1 cellular context compared by ENCODE assay signal in genomic region chr7:136509466-136509865, GRCh38.
TF ChIP-seq lines count a peak whose summit lies in the region.

No MANE protein-coding gene starts in this region.

TF ChIP-seq in H1, 55 proteins besides CTCF, POLR2A, EP300 and RAD21:
- no peak for TF ChIP-seq SP4 (IDR thresholded peaks at IDR 0.05; ENCODE audit: low read length)
- TF ChIP-seq ZNF274 (IDR thresholded peaks at IDR 0.05; ENCODE audit: borderline replicate concordance, extremely low read depth, low read length): no peak
- TF ChIP-seq SP2 (IDR thresholded peaks at IDR 0.05; ENCODE audit: low read length): no peak
- TF ChIP-seq, protein P1, sequence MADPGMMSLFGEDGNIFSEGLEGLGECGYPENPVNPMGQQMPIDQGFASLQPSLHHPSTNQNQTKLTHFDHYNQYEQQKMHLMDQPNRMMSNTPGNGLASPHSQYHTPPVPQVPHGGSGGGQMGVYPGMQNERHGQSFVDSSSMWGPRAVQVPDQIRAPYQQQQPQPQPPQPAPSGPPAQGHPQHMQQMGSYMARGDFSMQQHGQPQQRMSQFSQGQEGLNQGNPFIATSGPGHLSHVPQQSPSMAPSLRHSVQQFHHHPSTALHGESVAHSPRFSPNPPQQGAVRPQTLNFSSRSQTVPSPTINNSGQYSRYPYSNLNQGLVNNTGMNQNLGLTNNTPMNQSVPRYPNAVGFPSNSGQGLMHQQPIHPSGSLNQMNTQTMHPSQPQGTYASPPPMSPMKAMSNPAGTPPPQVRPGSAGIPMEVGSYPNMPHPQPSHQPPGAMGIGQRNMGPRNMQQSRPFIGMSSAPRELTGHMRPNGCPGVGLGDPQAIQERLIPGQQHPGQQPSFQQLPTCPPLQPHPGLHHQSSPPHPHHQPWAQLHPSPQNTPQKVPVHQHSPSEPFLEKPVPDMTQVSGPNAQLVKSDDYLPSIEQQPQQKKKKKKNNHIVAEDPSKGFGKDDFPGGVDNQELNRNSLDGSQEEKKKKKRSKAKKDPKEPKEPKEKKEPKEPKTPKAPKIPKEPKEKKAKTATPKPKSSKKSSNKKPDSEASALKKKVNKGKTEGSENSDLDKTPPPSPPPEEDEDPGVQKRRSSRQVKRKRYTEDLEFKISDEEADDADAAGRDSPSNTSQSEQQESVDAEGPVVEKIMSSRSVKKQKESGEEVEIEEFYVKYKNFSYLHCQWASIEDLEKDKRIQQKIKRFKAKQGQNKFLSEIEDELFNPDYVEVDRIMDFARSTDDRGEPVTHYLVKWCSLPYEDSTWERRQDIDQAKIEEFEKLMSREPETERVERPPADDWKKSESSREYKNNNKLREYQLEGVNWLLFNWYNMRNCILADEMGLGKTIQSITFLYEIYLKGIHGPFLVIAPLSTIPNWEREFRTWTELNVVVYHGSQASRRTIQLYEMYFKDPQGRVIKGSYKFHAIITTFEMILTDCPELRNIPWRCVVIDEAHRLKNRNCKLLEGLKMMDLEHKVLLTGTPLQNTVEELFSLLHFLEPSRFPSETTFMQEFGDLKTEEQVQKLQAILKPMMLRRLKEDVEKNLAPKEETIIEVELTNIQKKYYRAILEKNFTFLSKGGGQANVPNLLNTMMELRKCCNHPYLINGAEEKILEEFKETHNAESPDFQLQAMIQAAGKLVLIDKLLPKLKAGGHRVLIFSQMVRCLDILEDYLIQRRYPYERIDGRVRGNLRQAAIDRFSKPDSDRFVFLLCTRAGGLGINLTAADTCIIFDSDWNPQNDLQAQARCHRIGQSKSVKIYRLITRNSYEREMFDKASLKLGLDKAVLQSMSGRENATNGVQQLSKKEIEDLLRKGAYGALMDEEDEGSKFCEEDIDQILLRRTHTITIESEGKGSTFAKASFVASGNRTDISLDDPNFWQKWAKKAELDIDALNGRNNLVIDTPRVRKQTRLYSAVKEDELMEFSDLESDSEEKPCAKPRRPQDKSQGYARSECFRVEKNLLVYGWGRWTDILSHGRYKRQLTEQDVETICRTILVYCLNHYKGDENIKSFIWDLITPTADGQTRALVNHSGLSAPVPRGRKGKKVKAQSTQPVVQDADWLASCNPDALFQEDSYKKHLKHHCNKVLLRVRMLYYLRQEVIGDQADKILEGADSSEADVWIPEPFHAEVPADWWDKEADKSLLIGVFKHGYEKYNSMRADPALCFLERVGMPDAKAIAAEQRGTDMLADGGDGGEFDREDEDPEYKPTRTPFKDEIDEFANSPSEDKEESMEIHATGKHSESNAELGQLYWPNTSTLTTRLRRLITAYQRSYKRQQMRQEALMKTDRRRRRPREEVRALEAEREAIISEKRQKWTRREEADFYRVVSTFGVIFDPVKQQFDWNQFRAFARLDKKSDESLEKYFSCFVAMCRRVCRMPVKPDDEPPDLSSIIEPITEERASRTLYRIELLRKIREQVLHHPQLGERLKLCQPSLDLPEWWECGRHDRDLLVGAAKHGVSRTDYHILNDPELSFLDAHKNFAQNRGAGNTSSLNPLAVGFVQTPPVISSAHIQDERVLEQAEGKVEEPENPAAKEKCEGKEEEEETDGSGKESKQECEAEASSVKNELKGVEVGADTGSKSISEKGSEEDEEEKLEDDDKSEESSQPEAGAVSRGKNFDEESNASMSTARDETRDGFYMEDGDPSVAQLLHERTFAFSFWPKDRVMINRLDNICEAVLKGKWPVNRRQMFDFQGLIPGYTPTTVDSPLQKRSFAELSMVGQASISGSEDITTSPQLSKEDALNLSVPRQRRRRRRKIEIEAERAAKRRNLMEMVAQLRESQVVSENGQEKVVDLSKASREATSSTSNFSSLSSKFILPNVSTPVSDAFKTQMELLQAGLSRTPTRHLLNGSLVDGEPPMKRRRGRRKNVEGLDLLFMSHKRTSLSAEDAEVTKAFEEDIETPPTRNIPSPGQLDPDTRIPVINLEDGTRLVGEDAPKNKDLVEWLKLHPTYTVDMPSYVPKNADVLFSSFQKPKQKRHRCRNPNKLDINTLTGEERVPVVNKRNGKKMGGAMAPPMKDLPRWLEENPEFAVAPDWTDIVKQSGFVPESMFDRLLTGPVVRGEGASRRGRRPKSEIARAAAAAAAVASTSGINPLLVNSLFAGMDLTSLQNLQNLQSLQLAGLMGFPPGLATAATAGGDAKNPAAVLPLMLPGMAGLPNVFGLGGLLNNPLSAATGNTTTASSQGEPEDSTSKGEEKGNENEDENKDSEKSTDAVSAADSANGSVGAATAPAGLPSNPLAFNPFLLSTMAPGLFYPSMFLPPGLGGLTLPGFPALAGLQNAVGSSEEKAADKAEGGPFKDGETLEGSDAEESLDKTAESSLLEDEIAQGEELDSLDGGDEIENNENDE (IDR thresholded peaks at IDR 0.05; ENCODE audit: insufficient replicate concordance, low read length): no peak
- TF ChIP-seq SIRT6 (IDR thresholded peaks at IDR 0.05; ENCODE audit: low read length): no peak
- TF ChIP-seq CREB1 (IDR thresholded peaks at IDR 0.05): no peak
- TF ChIP-seq HDAC2 (IDR thresholded peaks at IDR 0.05; ENCODE audit: borderline replicate concordance in 1 of 2, low read depth in 2 of 2, low read length in 2 of 2): no peak
- TF ChIP-seq RXRA (IDR thresholded peaks at IDR 0.05; ENCODE audit: insufficient read depth, low read depth, low read length): no peak
- no peak for TF ChIP-seq KDM1A (IDR thresholded peaks at IDR 0.05; ENCODE audit: borderline replicate concordance, low read length)
- no peak for TF ChIP-seq TCF12 (IDR thresholded peaks at IDR 0.05; ENCODE audit: low read depth, low read length)
- TF ChIP-seq SAP30 (IDR thresholded peaks at IDR 0.05; ENCODE audit: insufficient read depth, insufficient replicate concordance, low read length): no peak
- no peak for TF ChIP-seq CBX5 (IDR thresholded peaks at IDR 0.05; ENCODE audit: low read depth, low read length)
- TF ChIP-seq USF2 (IDR thresholded peaks at IDR 0.05; ENCODE audit: low read length): no peak
